8 cellular contexts compared by ENCODE assay signal in the genomic region with DNA sequence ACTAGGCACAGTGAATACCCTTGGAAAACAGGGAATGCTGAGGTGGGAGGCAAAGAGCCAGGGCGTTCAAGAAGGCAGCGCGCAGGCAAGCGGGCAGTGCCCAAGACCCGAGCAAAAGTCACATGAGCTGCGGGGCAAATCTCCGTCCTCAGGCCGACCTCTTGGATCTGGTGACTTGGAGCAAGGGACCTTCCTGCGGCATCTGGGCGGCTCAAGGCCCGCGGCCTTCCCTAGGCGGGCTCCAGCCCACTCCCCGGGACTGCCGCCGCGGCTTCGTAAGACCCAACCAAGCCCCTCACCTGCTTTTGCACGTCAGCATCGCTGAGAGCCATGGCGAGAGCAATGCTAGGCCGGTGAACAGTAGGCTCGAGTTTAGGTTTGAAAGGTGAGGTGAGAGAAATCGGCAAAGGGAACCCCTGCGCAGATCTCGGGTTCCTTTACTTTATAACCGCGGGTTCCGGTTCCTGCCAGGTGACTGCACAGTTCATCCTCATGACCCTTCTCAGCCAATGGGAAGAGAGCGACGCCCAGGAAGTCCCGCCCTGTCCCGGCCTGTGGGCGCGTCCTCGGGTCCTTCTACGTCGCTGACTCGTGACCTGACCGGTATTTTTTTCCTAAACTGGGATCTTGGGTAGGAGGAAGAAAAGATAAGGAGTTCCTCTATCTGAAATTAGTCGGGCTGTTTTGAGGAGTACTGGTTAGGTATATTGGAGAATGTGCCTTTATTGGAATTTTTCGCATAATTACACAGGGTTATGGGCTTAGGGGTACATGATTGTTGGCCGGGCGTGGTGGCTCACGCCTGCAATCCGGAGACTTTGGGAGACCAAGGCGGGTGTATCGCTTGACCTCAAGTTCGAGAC. TPM values are rescaled to one million over a fixed set of nuclear protein-coding genes. Genes with fewer than 3 reads are reported as not detected.
DNase-seq lines count a peak whose midpoint lies in the region; ATAC-seq, FAIRE-seq and TF ChIP-seq lines count a peak whose summit lies in the region.

A gene (minus strand): TSS at position 446 of the 863 bp plus-strand sequence. CDS start 114 bp downstream, at position 332.

- H2BK5ac ChIP-seq in trophoblast cell (ENCODE audit: low read depth, low read length, poor library complexity), result peak within 1 kb of the TSS; percentile 98

- peak within 1 kb of the TSS; percentile 100 for H3K4ac ChIP-seq in trophoblast cell (ENCODE audit: low read depth, low read length)

- H2AFZ ChIP-seq in trophoblast cell (ENCODE audit: insufficient read depth, low read length, poor library complexity), result peak within 1 kb of the TSS; percentile 95

- peak within 1 kb of the TSS; percentile 100 for H3K14ac ChIP-seq in trophoblast cell (ENCODE audit: low read length)

- peaks cover 11% of the 10 kb centered on the region for H3K79me2 ChIP-seq in trophoblast cell (ENCODE audit: control insufficient read depth, insufficient read depth, low read length, poor library complexity)

- peaks cover 8% of the 10 kb centered on the region for H3K79me1 ChIP-seq in trophoblast cell (ENCODE audit: low read length)

- peak; percentile 99 for ATAC-seq in HG02840 (IDR thresholded peaks at IDR 0.05; ENCODE audit: low FRiP score, unreplicated experiment)
- ATAC-seq in T-cell (replicated peaks in 1 of 4), result peak; percentile 100

- H3K4me3 Mint-ChIP-seq in T-cell, result peak within 1 kb of the TSS; percentile 89 to 98 (median 94)

- CTCF ChIA-PET in T-cell (lab: Charles Lee), result interaction anchor here in 1 of 2 donors (0.7 to 0.8 kb wide), 2 partner anchors 11 to 41 kb away, joined by 3 read pairs; no protein-coding TSS in a partner anchor

- DNase-seq in GM12891 (ENCODE audit: insufficient read length, low spot score) (peak; percentile 91), NCI-H1436 treated with DMSO at 0.1 percent for 48 hours (lab: John Stamatoyannopoulos, UW) (peak; percentile 53), T-cell (peak; percentile 85 to 98 (median 93)), cardiac septum (ENCODE audit: low spot score) (peak; percentile 99), trophoblast cell (peak; percentile 97 to 98), transverse colon (peak; percentile 98)

- H3K9me3 Mint-ChIP-seq in T-cell, result no peaks in the 10 kb centered on the region

- H2AK5ac ChIP-seq in trophoblast cell (ENCODE audit: low read length), result peak within 1 kb of the TSS; percentile 98

- peak within 1 kb of the TSS; percentile 89 for H4K91ac ChIP-seq in trophoblast cell (ENCODE audit: low read depth, low read length)

- no peaks in the 10 kb centered on the region for H3K27me3 ChIP-seq in trophoblast cell (ENCODE audit: insufficient read depth, low read length)
- no peaks in the 10 kb centered on the region for H3K27me3 ChIP-seq in transverse colon

- no peaks in the 10 kb centered on the region for H3K9me3 ChIP-seq in trophoblast cell (ENCODE audit: insufficient read depth, low read depth, low read length)
- H3K9me3 ChIP-seq in transverse colon, result no peaks in the 10 kb centered on the region

- peak within 1 kb of the TSS; percentile 98 for H4K8ac ChIP-seq in trophoblast cell (ENCODE audit: low read depth, low read length)

- H3K4me1 ChIP-seq in trophoblast cell (ENCODE audit: control insufficient read depth in 1 of 2, insufficient read depth in 2 of 2, low read length in 2 of 2) (peaks cover 0 to 3% of the 10 kb centered on the region in 2 experiments), transverse colon (peaks cover 17 to 39% (median 19%) of the 10 kb centered on the region in 4 donors)

- H3K36me3 Mint-ChIP-seq in T-cell, result peaks cover 4% of the 10 kb centered on the region

- H2BK12ac ChIP-seq in trophoblast cell (ENCODE audit: low read length), result peak within 1 kb of the TSS; percentile 56

- H2BK120ac ChIP-seq in trophoblast cell (ENCODE audit: insufficient read depth, low read length, poor library complexity), result peak within 1 kb of the TSS; percentile 95

- TF ChIP-seq CTCF in transverse colon (IDR thresholded peaks at IDR 0.05), result no peak

- peak within 1 kb of the TSS; percentile 98 for H3K18ac ChIP-seq in trophoblast cell (ENCODE audit: low read length)

- intact Hi-C loops in cardiac septum (cut with DNase I), result loop anchor here (1.0 kb wide), 1 partner anchor 10 kb away; a partner anchor contains a TSS
- intact Hi-C loops in transverse colon (cut with DNase I; ENCODE audit: low total_unique reads), result no loop called here

- WGBS in adipose tissue, 3 donors, result 0 to 1% (median 1%) methylated on average over 49 of the region's 49 CpGs
- no CpG with 5 or more reads among the region's 49 CpGs for WGBS in trophoblast cell (ENCODE audit: extremely low coverage, insufficient coverage, insufficient read length)
- 0% methylated on average over 4 to 49 of the region's 49 CpGs for WGBS in transverse colon (ENCODE audit: low coverage in 1 of 2), 2 donors

- FAIRE-seq in GM12891 (lab: Jason Lieb, UNC), result peak; percentile 85

- TF ChIP-seq EP300 in transverse colon (IDR thresholded peaks at IDR 0.05; ENCODE audit: low read depth), result no peak

- H4K12ac ChIP-seq in trophoblast cell (ENCODE audit: low read depth, low read length), result peak within 1 kb of the TSS; percentile 97

- H3K36me3 ChIP-seq in trophoblast cell (ENCODE audit: control insufficient read depth in 1 of 2, insufficient read depth in 2 of 2, low read length in 2 of 2) (peaks cover 6 to 13% of the 10 kb centered on the region in 2 experiments), transverse colon (peaks cover 0 to 17% (median 3%) of the 10 kb centered on the region in 4 donors)

- H3K23ac ChIP-seq in trophoblast cell (ENCODE audit: low read length), result peak within 1 kb of the TSS; percentile 31

- peak within 1 kb of the TSS; percentile 91 for H3K4me3 ChIP-seq in trophoblast cell (ENCODE audit: low read depth, low read length)
- peak within 1 kb of the TSS; percentile 63 to 99 (median 94) for H3K4me3 ChIP-seq in transverse colon

- POLR2A ChIA-PET in T-cell (lab: Charles Lee), result interaction anchor here in 1 of 2 donors (0.6 to 1.3 kb wide), 2 partner anchors 8 to 17 kb away, joined by 11 to 13 read pairs; no protein-coding TSS in a partner anchor

- H3K4me2 ChIP-seq in trophoblast cell (ENCODE audit: low read length), result peak within 1 kb of the TSS; percentile 92

- H3K9ac ChIP-seq in trophoblast cell (ENCODE audit: low read length), result peak within 1 kb of the TSS; percentile 91

- H3K4me1 Mint-ChIP-seq in T-cell, result peaks cover 31 to 39% (median 36%) of the 10 kb centered on the region in 3 donors

- in situ Hi-C loops in transverse colon (cut with MboI; ENCODE audit: low pct_ligation_motif_present in 1 of 4, low pct_unique_long_range_greater_than_20kb in 1 of 4, low sequenced_read_pairs in 3 of 4), result no loop called here

- TF ChIP-seq POLR2A in GM12891 (IDR thresholded peaks at IDR 0.05; ENCODE audit: low read depth, low read length), result peak; percentile 94
- peak; percentile 92 for TF ChIP-seq POLR2A in transverse colon (IDR thresholded peaks at IDR 0.05)

- peak within 1 kb of the TSS; percentile 48 for H3K27ac ChIP-seq in adipose tissue (ENCODE audit: low read depth, low read length)
- peak within 1 kb of the TSS; percentile 93 for H3K27ac ChIP-seq in trophoblast cell (ENCODE audit: low read depth, low read length)
- peak within 1 kb of the TSS; percentile 89 to 98 (median 92) for H3K27ac ChIP-seq in transverse colon

- H3K27ac Mint-ChIP-seq in T-cell, result peak within 1 kb of the TSS; percentile 92 to 96

- H3K27me3 Mint-ChIP-seq in T-cell, result no peaks in the 10 kb centered on the region

TF ChIP-seq in GM12891, 5 proteins besides CTCF, POLR2A, EP300 and RAD21:
- TF ChIP-seq POU2F2 (IDR thresholded peaks at IDR 0.05; ENCODE audit: low read depth, low read length) (no peak), SPI1 (IDR thresholded peaks at IDR 0.05; ENCODE audit: low read depth, low read length) (peak; percentile 38; the same call in 1 of the 2 replicates), PAX5 (IDR thresholded peaks at IDR 0.05; ENCODE audit: insufficient read depth, low read length, severe bottlenecking) (no peak), POLR2AphosphoS5 (IDR thresholded peaks at IDR 0.05; ENCODE audit: low read depth, low read length) (peak; percentile 91), TAF1 (IDR thresholded peaks at IDR 0.05; ENCODE audit: low read depth, low read length) (peak; percentile 72; the same call in 1 of the 2 replicates)

RNA-seq across cellular contexts. Expression of the gene that starts here (rescaled TPM):
- 95.9 TPM for polyA plus RNA-seq in GM12891 (2012; ENCODE audit: low read depth, missing spikeins)
- total RNA-seq in T-cell (10 to 100 TPM; 58.1 to 73.7 (median 70.8) TPM), cardiac septum (174 TPM), transverse colon (100 to 1,000 TPM; 103 to 142 (median 107) TPM)
- 100 to 1,000 TPM in 2 of 3 donors, 10 to 100 TPM in 1; 48.5 to 149 (median 132) TPM for polyA plus RNA-seq in adipose tissue
- polyA plus RNA-seq in trophoblast cell (2013), result 173 and 177 TPM in 2 replicates

Comparison
In these comparisons a context has a peak if more than half of its experiments do, and no peak if none do; other contexts are left out.
1. Peak in every context shown above with its lines: DNase-seq, ATAC-seq, H3K4me3 ChIP-seq and H3K27ac ChIP-seq.